11 cellular contexts compared by ENCODE assay signal in genomic region chr20:11001767-11002540, GRCh38.
DNase-seq lines count a peak whose midpoint lies in the region; ATAC-seq lines count a peak whose summit lies in the region.
"Had no signal": no experiment of that assay in that cellular context is flagged by ENCODE, and none has a peak within 500 bp of the region (broad histone marks: within the 10 kb centered on the region; RNA-seq: fewer than 3 reads in every experiment).

No MANE protein-coding gene starts in this region.

- H3K9me3 Mint-ChIP-seq in activated T-helper 1 cell treated with anti-CD3 and anti-CD28 coated beads, Interleukin-12 subunit alpha, Interleukin-12 subunit beta, Interleukin-2, Interleukin-4 antibody, amounts not matched to agents 30 ng/mL and 10 ng/mL and 1 ng/mL, durations not matched to agents 14 hours and 24 hours and 36 hours: peaks cover 7% of the 10 kb centered on the region

- no peaks in the 10 kb centered on the region for H3K36me3 Mint-ChIP-seq in activated T-helper 1 cell treated with anti-CD3 and anti-CD28 coated beads, Interleukin-12 subunit alpha, Interleukin-12 subunit beta, Interleukin-2, Interleukin-4 antibody, amounts not matched to agents 30 ng/mL and 10 ng/mL and 1 ng/mL, durations not matched to agents 14 hours and 24 hours and 36 hours (ENCODE audit: low read depth)

- no peak for ATAC-seq in GM19467 (IDR thresholded peaks at IDR 0.05; ENCODE audit: unreplicated experiment)
- ATAC-seq in GM19023 (IDR thresholded peaks at IDR 0.05; ENCODE audit: unreplicated experiment): no peak

- intact Hi-C loops in activated T-helper 1 cell treated with anti-CD3 and anti-CD28 coated beads, Interleukin-12 subunit alpha, Interleukin-12 subunit beta, Interleukin-2, Interleukin-4 antibody, amounts not matched to agents 30 ng/mL and 10 ng/mL and 1 ng/mL, durations not matched to agents 14 hours and 24 hours and 36 hours (cut with micrococcal nuclease): no loop called here

- no peaks in the 10 kb centered on the region for H3K4me1 Mint-ChIP-seq in activated T-helper 1 cell treated with anti-CD3 and anti-CD28 coated beads, Interleukin-12 subunit alpha, Interleukin-12 subunit beta, Interleukin-2, Interleukin-4 antibody, amounts not matched to agents 30 ng/mL and 10 ng/mL and 1 ng/mL, durations not matched to agents 14 hours and 24 hours and 36 hours (ENCODE audit: low read depth)

- H3K27ac ChIP-seq in epithelial cell of prostate: peak overlapping the region; percentile 96

- no peaks in the 10 kb centered on the region for H3K27me3 Mint-ChIP-seq in activated T-helper 1 cell treated with anti-CD3 and anti-CD28 coated beads, Interleukin-12 subunit alpha, Interleukin-12 subunit beta, Interleukin-2, Interleukin-4 antibody, amounts not matched to agents 30 ng/mL and 10 ng/mL and 1 ng/mL, durations not matched to agents 14 hours and 24 hours and 36 hours (ENCODE audit: insufficient read depth)

- H3K27ac Mint-ChIP-seq in activated T-helper 1 cell treated with anti-CD3 and anti-CD28 coated beads, Interleukin-12 subunit alpha, Interleukin-12 subunit beta, Interleukin-2, Interleukin-4 antibody, amounts not matched to agents 30 ng/mL and 10 ng/mL and 1 ng/mL, durations not matched to agents 14 hours and 24 hours and 36 hours: no peak overlapping the region
- H3K27ac Mint-ChIP-seq: progenitor cell of endocrine pancreas had no signal

- DNase-seq in DMS53 treated with DMSO at 0.1 percent for 48 hours (lab: John Stamatoyannopoulos, UW; ENCODE audit: unreplicated experiment) (peak; percentile 81), NOMO-1 treated with DMSO at 0.1 percent for 48 hours (lab: John Stamatoyannopoulos, UW; ENCODE audit: unreplicated experiment) (peak; percentile 63), epithelial cell of prostate (ENCODE audit: low read depth, low spot score) (peak; percentile 99), non-pigmented ciliary epithelial cell (ENCODE audit: low read depth) (peak; percentile 46), HUDEP-2 (lab: John Stamatoyannopoulos, UW; ENCODE audit: unreplicated experiment in 76 of 76) (no peak)
- DNase-seq in activated T-helper 1 cell treated with anti-CD3 and anti-CD28 coated beads, Interleukin-12 subunit alpha, Interleukin-12 subunit beta, Interleukin-2, Interleukin-4 antibody, amounts not matched to agents 30 ng/mL and 10 ng/mL and 1 ng/mL, durations not matched to agents 14 hours and 24 hours and 36 hours (ENCODE audit: low spot score): no peak
- DNase-seq: activated T-cell treated with anti-CD3 and anti-CD28 coated beads, Interleukin-2, amount 50 U/mL, for 1 hour; DMS79 had no signal

- H3K4me3 Mint-ChIP-seq in activated T-helper 1 cell treated with anti-CD3 and anti-CD28 coated beads, Interleukin-12 subunit alpha, Interleukin-12 subunit beta, Interleukin-2, Interleukin-4 antibody, amounts not matched to agents 30 ng/mL and 10 ng/mL and 1 ng/mL, durations not matched to agents 14 hours and 24 hours and 36 hours: no peak overlapping the region

Comparison
In these comparisons a context has a peak if more than half of its experiments do, and no peak if none do; other contexts are left out.
1. DNase-seq: peak in DMS53 treated with DMSO at 0.1 percent for 48 hours (single experiment), NOMO-1 treated with DMSO at 0.1 percent for 48 hours (single experiment), epithelial cell of prostate (single experiment) and non-pigmented ciliary epithelial cell (single experiment); none in HUDEP-2 (0 of 76) and activated T-helper 1 cell treated with anti-CD3 and anti-CD28 coated beads, Interleukin-12 subunit alpha, Interleukin-12 subunit beta, Interleukin-2, Interleukin-4 antibody, amounts not matched to agents 30 ng/mL and 10 ng/mL and 1 ng/mL, durations not matched to agents 14 hours and 24 hours and 36 hours (single experiment).